ENCODE assay signal across 1 cellular context in the genomic region with DNA sequence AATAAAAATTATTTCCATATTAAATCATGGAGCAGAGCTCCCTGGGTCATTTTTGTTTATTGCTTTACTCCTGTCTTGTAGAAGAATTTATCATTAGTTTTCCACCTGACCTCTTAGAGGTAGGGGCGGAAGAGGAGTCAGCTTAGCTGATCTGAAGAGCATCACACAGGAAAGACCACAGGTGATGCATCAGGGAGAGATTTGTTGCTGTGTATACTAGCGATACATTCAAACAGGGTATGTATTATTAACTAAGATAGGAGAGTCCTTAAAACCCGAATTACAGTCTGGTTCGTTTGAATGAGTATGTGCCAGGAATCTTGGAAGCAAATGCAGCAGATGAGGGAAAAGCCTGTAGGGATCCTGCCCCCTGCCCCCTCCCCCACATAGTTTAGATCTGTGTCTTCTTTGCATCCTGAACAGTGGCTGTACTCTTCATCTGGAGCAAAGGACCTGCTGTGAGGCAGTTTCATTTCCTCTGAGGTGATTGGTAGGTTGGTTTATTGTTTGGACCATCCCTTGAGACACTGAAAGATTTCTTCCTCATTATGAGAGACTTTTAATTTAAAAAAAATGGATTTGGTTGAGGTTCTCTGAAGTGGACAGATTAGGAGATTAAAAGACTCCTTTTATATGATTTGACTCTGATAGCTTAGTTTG.
TF ChIP-seq lines count a peak whose summit lies in the region.

No MANE protein-coding gene starts in this region.

TF ChIP-seq in WTC11, 78 proteins besides CTCF, POLR2A, EP300 and RAD21 (continued from another document):
- TF ChIP-seq, protein P1, sequence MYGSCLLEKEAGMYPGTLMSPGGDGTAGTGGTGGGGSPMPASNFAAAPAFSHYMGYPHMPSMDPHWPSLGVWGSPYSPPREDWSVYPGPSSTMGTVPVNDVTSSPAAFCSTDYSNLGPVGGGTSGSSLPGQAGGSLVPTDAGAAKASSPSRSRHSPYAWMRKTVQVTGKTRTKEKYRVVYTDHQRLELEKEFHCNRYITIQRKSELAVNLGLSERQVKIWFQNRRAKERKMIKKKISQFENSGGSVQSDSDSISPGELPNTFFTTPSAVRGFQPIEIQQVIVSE (CRISPR knock-in tag; IDR thresholded peaks at IDR 0.05; ENCODE audit: borderline replicate concordance): no peak
- TF ChIP-seq RORB (CRISPR knock-in tag; IDR thresholded peaks at IDR 0.05) (no peak), KAT7 (CRISPR knock-in tag; IDR thresholded peaks at IDR 0.05; ENCODE audit: borderline replicate concordance) (no peak)
- TF ChIP-seq, protein P2, sequence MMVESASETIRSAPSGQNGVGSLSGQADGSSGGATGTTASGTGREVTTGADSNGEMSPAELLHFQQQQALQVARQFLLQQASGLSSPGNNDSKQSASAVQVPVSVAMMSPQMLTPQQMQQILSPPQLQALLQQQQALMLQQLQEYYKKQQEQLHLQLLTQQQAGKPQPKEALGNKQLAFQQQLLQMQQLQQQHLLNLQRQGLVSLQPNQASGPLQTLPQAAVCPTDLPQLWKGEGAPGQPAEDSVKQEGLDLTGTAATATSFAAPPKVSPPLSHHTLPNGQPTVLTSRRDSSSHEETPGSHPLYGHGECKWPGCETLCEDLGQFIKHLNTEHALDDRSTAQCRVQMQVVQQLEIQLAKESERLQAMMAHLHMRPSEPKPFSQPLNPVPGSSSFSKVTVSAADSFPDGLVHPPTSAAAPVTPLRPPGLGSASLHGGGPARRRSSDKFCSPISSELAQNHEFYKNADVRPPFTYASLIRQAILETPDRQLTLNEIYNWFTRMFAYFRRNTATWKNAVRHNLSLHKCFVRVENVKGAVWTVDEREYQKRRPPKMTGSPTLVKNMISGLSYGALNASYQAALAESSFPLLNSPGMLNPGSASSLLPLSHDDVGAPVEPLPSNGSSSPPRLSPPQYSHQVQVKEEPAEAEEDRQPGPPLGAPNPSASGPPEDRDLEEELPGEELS (CRISPR knock-in tag; IDR thresholded peaks at IDR 0.05): no peak
- TF ChIP-seq, protein P3, sequence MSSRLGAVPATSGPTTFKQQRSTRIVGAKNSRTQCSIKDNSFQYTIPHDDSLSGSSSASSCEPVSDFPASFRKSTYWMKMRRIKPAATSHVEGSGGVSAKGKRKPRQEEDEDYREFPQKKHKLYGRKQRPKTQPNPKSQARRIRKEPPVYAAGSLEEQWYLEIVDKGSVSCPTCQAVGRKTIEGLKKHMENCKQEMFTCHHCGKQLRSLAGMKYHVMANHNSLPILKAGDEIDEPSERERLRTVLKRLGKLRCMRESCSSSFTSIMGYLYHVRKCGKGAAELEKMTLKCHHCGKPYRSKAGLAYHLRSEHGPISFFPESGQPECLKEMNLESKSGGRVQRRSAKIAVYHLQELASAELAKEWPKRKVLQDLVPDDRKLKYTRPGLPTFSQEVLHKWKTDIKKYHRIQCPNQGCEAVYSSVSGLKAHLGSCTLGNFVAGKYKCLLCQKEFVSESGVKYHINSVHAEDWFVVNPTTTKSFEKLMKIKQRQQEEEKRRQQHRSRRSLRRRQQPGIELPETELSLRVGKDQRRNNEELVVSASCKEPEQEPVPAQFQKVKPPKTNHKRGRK (CRISPR knock-in tag; IDR thresholded peaks at IDR 0.05; ENCODE audit: borderline replicate concordance): no peak
